Comparison of ENCODE assay signal across 8 cellular contexts in the genomic region with DNA sequence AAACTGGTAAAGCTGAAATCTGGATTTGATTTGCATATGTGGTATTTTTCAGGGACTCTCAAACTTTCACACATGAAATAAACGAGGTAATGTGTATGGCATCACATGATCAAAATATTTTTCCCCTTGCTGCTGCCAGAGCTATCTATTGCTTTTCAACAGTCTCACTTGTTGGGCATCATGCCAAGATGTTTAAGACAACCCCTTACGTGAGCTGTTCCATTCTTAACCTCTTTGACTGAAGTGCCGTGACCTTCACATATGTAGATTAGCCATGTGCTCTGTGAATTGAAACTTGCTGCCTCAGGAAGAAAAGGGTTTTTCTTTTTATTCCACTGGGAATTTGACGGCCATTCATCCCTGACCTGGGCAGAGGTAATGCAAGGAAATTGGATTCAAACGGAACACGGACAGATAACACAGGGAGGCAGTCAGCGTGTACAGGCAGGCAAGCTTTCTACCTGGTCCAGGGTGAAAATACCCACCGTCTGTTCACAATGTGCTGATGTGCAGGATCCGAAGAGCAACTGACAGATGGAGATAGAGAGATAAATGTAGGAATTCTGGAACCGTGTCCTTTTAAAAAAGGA. TPM values are rescaled to one million over a fixed set of nuclear protein-coding genes. Genes with fewer than 3 reads are reported as not detected.
DNase-seq lines count a peak whose midpoint lies in the region; ATAC-seq and TF ChIP-seq lines count a peak whose summit lies in the region.

No MANE protein-coding gene starts in this region.

- no peak overlapping the region for H2AFZ ChIP-seq in OCI-LY3 (ENCODE audit: low read depth, low read length)
- H2AFZ ChIP-seq in fibroblast of lung (ENCODE audit: low read length), result no peak overlapping the region

- TF ChIP-seq CTCF in OCI-LY3 (IDR thresholded peaks at IDR 0.05; ENCODE audit: low read depth, low read length) (no peak), fibroblast of lung (conservative IDR thresholded peaks at IDR 0.05 in 1 of 2, IDR thresholded peaks at IDR 0.05 in 1 of 2; ENCODE audit: low read depth in 1 of 2, low read length in 2 of 2) (no peak)

- H3K9me3 ChIP-seq in OCI-LY3 (ENCODE audit: insufficient read depth, low read length), result no peaks in the 10 kb centered on the region
- H3K9me3 ChIP-seq in fibroblast of lung (ENCODE audit: control insufficient read depth, insufficient read depth, low read depth, low read length), result no peaks in the 10 kb centered on the region
- no peaks in the 10 kb centered on the region for H3K9me3 ChIP-seq in skeletal muscle tissue (ENCODE audit: control insufficient read depth in 3 of 3, low read length in 3 of 3)

- peaks cover 84% of the 10 kb centered on the region for H4K20me1 ChIP-seq in OCI-LY3 (ENCODE audit: insufficient read depth, low read length)
- no peaks in the 10 kb centered on the region for H4K20me1 ChIP-seq in fibroblast of lung (ENCODE audit: control insufficient read depth, extremely low read depth, insufficient read depth, low read length)

- ATAC-seq in GM19372 (IDR thresholded peaks at IDR 0.05; ENCODE audit: low read depth, unreplicated experiment) (peak; percentile 53), HG03460 (IDR thresholded peaks at IDR 0.05; ENCODE audit: unreplicated experiment) (peak; percentile 61)

- H3K4me1 ChIP-seq in OCI-LY3 (ENCODE audit: low read length) (peaks cover 70% of the 10 kb centered on the region), fibroblast of lung (ENCODE audit: control insufficient read depth, extremely low read depth, insufficient read depth, low read length) (peaks cover 5% of the 10 kb centered on the region), skeletal muscle tissue (ENCODE audit: control insufficient read depth in 3 of 3, insufficient read depth in 3 of 3, low read length in 3 of 3) (peaks cover 51 to 70% (median 52%) of the 10 kb centered on the region in 3 donors)

- H3K9ac ChIP-seq in OCI-LY3 (ENCODE audit: low read length) (peak overlapping the region; percentile 5; the same call in 1 of the 2 replicates), fibroblast of lung (ENCODE audit: insufficient read depth, low read length) (no peak overlapping the region), skeletal muscle tissue (ENCODE audit: low read depth in 1 of 3, low read length in 3 of 3) (peak overlapping the region in 2 of 3 donors; percentile 23 to 46)

- no peaks in the 10 kb centered on the region for H3K9me3 Mint-ChIP-seq in immature natural killer cell

- H3K4me1 Mint-ChIP-seq in immature natural killer cell, result peaks cover 89 to 93% of the 10 kb centered on the region in 2 donors

- H3K4me2 ChIP-seq in OCI-LY3 (ENCODE audit: low read length) (peak overlapping the region; percentile 57), fibroblast of lung (ENCODE audit: extremely low read depth, insufficient read depth, low read length) (no peak overlapping the region)

- H3K4me3 Mint-ChIP-seq in immature natural killer cell, result peak overlapping the region in 1 of 5 donors; percentile 19

- peaks cover 100% of the 10 kb centered on the region for H3K79me2 ChIP-seq in OCI-LY3 (ENCODE audit: low read length)
- peaks cover 80% of the 10 kb centered on the region for H3K79me2 ChIP-seq in fibroblast of lung (ENCODE audit: control insufficient read depth, insufficient read depth, low read length)

- peaks cover 0 to 5% (median 0%) of the 10 kb centered on the region in 3 donors for H3K27me3 Mint-ChIP-seq in immature natural killer cell (ENCODE audit: low read depth in 3 of 3)

- H3K27ac Mint-ChIP-seq in immature natural killer cell, result peak overlapping the region in 1 of 6 donors; percentile 42

- H3K36me3 ChIP-seq in OCI-LY3 (replicated peaks; ENCODE audit: low read depth, low read length) (no peaks in the 10 kb centered on the region), fibroblast of lung (ENCODE audit: control insufficient read depth, insufficient read depth, low read length) (no peaks in the 10 kb centered on the region), skeletal muscle tissue (ENCODE audit: control insufficient read depth in 3 of 3, insufficient read depth in 3 of 3, low read length in 3 of 3) (no peaks in the 10 kb centered on the region)

- H3K27ac ChIP-seq in OCI-LY3 (ENCODE audit: low read length) (no peak overlapping the region), fibroblast of lung (ENCODE audit: insufficient read depth, low read length) (no peak overlapping the region), skeletal muscle tissue (ENCODE audit: low read depth, low read length) (no peak overlapping the region)

- no peaks in the 10 kb centered on the region for H3K36me3 Mint-ChIP-seq in immature natural killer cell

- H3K27me3 ChIP-seq in OCI-LY3 (ENCODE audit: low read depth, low read length) (no peaks in the 10 kb centered on the region), fibroblast of lung (ENCODE audit: control insufficient read depth, insufficient read depth, low read length) (no peaks in the 10 kb centered on the region), skeletal muscle tissue (ENCODE audit: control insufficient read depth in 3 of 3, insufficient read depth in 3 of 3, low read length in 3 of 3) (no peaks in the 10 kb centered on the region)

- DNase-seq in DMS 273 (lab: John Stamatoyannopoulos, UW; ENCODE audit: unreplicated experiment), result peak; percentile 90
- DNase-seq in fibroblast of lung (ENCODE audit: low read depth in 2 of 2), result peak; percentile 62 to 70
- no peak for DNase-seq in mucosa of gallbladder (ENCODE audit: low spot score)
- DNase-seq in immature natural killer cell, result no peak

- H3K4me3 ChIP-seq in OCI-LY3 (ENCODE audit: low read length), result peak overlapping the region; percentile 34
- H3K4me3 ChIP-seq in fibroblast of lung (replicated peaks in 1 of 4; ENCODE audit: control extremely low read depth in 1 of 4, insufficient read depth in 1 of 4, low read depth in 3 of 4, low read length in 4 of 4), result no peak overlapping the region
- peak overlapping the region; percentile 41 to 58 (median 46) for H3K4me3 ChIP-seq in skeletal muscle tissue (ENCODE audit: low read length in 3 of 3)

RNA-seq across cellular contexts. Expression of a gene that starts 14.2 kb away (rescaled TPM):
- total RNA-seq in fibroblast of lung, result 29.3 and 41.9 TPM in 2 replicates
- polyA plus RNA-seq in fibroblast of lung, result 15.4 and 18.6 TPM in 2 replicates
- polyA plus RNA-seq in fibroblast of lung (2012), result 19.9 and 21.1 TPM in 2 replicates
- 115 and 117 TPM in 2 replicates for polyA minus RNA-seq in fibroblast of lung (ENCODE audit: low replicate concordance)
- total RNA-seq in skeletal muscle tissue, result 73.6 TPM
- 101 TPM for total RNA-seq in mucosa of gallbladder
- 10 to 100 TPM in 1 of 3 donors, 1 to 10 TPM in 2; 7.6 to 18.1 (median 8.7) TPM for polyA plus RNA-seq in immature natural killer cell

Comparison
In these comparisons a context has a peak if more than half of its experiments do, and no peak if none do; other contexts are left out.
1. DNase-seq: peak in DMS 273 (single experiment) and fibroblast of lung (2 of 2); none in mucosa of gallbladder (single experiment) and immature natural killer cell (0 of 3).
2. H3K4me3 ChIP-seq: peak in OCI-LY3 (single experiment) and skeletal muscle tissue (3 of 3); none in fibroblast of lung (0 of 4).